In genomic region chr17:42561908-42562844, GRCh38 we compare ENCODE assay signal across 1 cellular context.
TF ChIP-seq lines count a peak whose summit lies in the region.

TSS of gene COASY (plus strand) at chr17:42562148. CDS start at chr17:42562623, 475 bp downstream.

TF ChIP-seq in GM12878, 131 proteins besides CTCF, POLR2A, EP300 and RAD21 (continued from another document and continues in another):
- TF ChIP-seq ELK1 (IDR thresholded peaks at IDR 0.05; ENCODE audit: low read depth, low read length): no peak
- TF ChIP-seq CREB1 (IDR thresholded peaks at IDR 0.05; ENCODE audit: low read depth): peak; percentile 69
- peak; percentile 70 for TF ChIP-seq MLLT1 (IDR thresholded peaks at IDR 0.05)
- no peak for TF ChIP-seq ZNF24 (IDR thresholded peaks at IDR 0.05)
- no peak for TF ChIP-seq HDGF (IDR thresholded peaks at IDR 0.05)
- TF ChIP-seq GATAD2B (conservative IDR thresholded peaks at IDR 0.05; ENCODE audit: low read depth): peak; percentile 51; the same call in 1 of the 2 replicates
- TF ChIP-seq POLR2AphosphoS2 (IDR thresholded peaks at IDR 0.05; ENCODE audit: low read depth, low read length): peak; percentile 85
- no peak; the same call in 1 of the 2 replicates for TF ChIP-seq SMARCA5 (IDR thresholded peaks at IDR 0.05)
- TF ChIP-seq, protein P1, sequence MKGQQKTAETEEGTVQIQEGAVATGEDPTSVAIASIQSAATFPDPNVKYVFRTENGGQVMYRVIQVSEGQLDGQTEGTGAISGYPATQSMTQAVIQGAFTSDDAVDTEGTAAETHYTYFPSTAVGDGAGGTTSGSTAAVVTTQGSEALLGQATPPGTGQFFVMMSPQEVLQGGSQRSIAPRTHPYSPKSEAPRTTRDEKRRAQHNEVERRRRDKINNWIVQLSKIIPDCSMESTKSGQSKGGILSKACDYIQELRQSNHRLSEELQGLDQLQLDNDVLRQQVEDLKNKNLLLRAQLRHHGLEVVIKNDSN (IDR thresholded peaks at IDR 0.05; ENCODE audit: borderline replicate concordance, extremely low read length, insufficient read depth, low read depth, low read length): no peak
- TF ChIP-seq MYB (IDR thresholded peaks at IDR 0.05; ENCODE audit: borderline replicate concordance, low read depth, low read length): 0 out of 2 replicates have a peak, but pooled peaks have one; percentile 57
- TF ChIP-seq CBX3 (IDR thresholded peaks at IDR 0.05; ENCODE audit: borderline replicate concordance, low read depth): no peak
- no peak for TF ChIP-seq KAT2A (conservative IDR thresholded peaks at IDR 0.05; ENCODE audit: control insufficient read depth, low read depth, low read length)
- no peak for TF ChIP-seq SREBF2 (IDR thresholded peaks at IDR 0.05; ENCODE audit: low read length)
- TF ChIP-seq TCF3 (IDR thresholded peaks at IDR 0.05; ENCODE audit: borderline replicate concordance, insufficient read depth, low read depth, low read length): no peak
- TF ChIP-seq ZZZ3 (IDR thresholded peaks at IDR 0.05; ENCODE audit: control insufficient read depth, insufficient read length, low read depth): no peak
- peak; percentile 63 for TF ChIP-seq CREM (IDR thresholded peaks at IDR 0.05; ENCODE audit: low read depth)
- peak; percentile 88 for TF ChIP-seq NR2C2 (IDR thresholded peaks at IDR 0.05; ENCODE audit: borderline replicate concordance, control insufficient read depth, insufficient read length, low read depth)
- TF ChIP-seq MXI1 (IDR thresholded peaks at IDR 0.05; ENCODE audit: low read depth, low read length): peak; percentile 80
- TF ChIP-seq TBL1XR1 (IDR thresholded peaks at IDR 0.05; ENCODE audit: low read depth, low read length): peak; percentile 85; the same call in 1 of the 2 replicates
- no peak for TF ChIP-seq CBX5 (IDR thresholded peaks at IDR 0.05; ENCODE audit: low read depth)
- TF ChIP-seq RELA (IDR thresholded peaks at IDR 0.05; ENCODE audit: borderline replicate concordance, partially characterized antibody): peak; percentile 21
- no peak for TF ChIP-seq HDAC2 (IDR thresholded peaks at IDR 0.05)
- no peak for TF ChIP-seq EZH2 (IDR thresholded peaks at IDR 0.05; ENCODE audit: borderline replicate concordance, control insufficient read depth, low read depth, low read length)
- peak; percentile 71 for TF ChIP-seq YY1 (IDR thresholded peaks at IDR 0.05; ENCODE audit: low read depth, low read length)
- TF ChIP-seq NBN (IDR thresholded peaks at IDR 0.05): peak; percentile 64; the same call in 1 of the 2 replicates
- peak; percentile 98 for TF ChIP-seq NR2C1 (IDR thresholded peaks at IDR 0.05)
- no peak for TF ChIP-seq JUNB (IDR thresholded peaks at IDR 0.05)
- TF ChIP-seq MEF2A (IDR thresholded peaks at IDR 0.05; ENCODE audit: insufficient read depth, low read depth, low read length): 0 out of 2 replicates have a peak, but pooled peaks have one; percentile 46
- TF ChIP-seq, protein P2, sequence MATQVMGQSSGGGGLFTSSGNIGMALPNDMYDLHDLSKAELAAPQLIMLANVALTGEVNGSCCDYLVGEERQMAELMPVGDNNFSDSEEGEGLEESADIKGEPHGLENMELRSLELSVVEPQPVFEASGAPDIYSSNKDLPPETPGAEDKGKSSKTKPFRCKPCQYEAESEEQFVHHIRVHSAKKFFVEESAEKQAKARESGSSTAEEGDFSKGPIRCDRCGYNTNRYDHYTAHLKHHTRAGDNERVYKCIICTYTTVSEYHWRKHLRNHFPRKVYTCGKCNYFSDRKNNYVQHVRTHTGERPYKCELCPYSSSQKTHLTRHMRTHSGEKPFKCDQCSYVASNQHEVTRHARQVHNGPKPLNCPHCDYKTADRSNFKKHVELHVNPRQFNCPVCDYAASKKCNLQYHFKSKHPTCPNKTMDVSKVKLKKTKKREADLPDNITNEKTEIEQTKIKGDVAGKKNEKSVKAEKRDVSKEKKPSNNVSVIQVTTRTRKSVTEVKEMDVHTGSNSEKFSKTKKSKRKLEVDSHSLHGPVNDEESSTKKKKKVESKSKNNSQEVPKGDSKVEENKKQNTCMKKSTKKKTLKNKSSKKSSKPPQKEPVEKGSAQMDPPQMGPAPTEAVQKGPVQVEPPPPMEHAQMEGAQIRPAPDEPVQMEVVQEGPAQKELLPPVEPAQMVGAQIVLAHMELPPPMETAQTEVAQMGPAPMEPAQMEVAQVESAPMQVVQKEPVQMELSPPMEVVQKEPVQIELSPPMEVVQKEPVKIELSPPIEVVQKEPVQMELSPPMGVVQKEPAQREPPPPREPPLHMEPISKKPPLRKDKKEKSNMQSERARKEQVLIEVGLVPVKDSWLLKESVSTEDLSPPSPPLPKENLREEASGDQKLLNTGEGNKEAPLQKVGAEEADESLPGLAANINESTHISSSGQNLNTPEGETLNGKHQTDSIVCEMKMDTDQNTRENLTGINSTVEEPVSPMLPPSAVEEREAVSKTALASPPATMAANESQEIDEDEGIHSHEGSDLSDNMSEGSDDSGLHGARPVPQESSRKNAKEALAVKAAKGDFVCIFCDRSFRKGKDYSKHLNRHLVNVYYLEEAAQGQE (IDR thresholded peaks at IDR 0.05; ENCODE audit: low read depth, low read length): no peak
- TF ChIP-seq CEBPB (IDR thresholded peaks at IDR 0.05; ENCODE audit: borderline replicate concordance in 1 of 2, low read depth in 2 of 2, low read length in 2 of 2): no peak
- TF ChIP-seq, protein P3, sequence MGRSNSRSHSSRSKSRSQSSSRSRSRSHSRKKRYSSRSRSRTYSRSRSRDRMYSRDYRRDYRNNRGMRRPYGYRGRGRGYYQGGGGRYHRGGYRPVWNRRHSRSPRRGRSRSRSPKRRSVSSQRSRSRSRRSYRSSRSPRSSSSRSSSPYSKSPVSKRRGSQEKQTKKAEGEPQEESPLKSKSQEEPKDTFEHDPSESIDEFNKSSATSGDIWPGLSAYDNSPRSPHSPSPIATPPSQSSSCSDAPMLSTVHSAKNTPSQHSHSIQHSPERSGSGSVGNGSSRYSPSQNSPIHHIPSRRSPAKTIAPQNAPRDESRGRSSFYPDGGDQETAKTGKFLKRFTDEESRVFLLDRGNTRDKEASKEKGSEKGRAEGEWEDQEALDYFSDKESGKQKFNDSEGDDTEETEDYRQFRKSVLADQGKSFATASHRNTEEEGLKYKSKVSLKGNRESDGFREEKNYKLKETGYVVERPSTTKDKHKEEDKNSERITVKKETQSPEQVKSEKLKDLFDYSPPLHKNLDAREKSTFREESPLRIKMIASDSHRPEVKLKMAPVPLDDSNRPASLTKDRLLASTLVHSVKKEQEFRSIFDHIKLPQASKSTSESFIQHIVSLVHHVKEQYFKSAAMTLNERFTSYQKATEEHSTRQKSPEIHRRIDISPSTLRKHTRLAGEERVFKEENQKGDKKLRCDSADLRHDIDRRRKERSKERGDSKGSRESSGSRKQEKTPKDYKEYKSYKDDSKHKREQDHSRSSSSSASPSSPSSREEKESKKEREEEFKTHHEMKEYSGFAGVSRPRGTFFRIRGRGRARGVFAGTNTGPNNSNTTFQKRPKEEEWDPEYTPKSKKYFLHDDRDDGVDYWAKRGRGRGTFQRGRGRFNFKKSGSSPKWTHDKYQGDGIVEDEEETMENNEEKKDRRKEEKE (IDR thresholded peaks at IDR 0.05): no peak
- TF ChIP-seq USF2 (IDR thresholded peaks at IDR 0.05; ENCODE audit: borderline replicate concordance, low read depth, low read length): no peak
- no peak for TF ChIP-seq IRF3 (IDR thresholded peaks at IDR 0.05)
- TF ChIP-seq, protein P4, sequence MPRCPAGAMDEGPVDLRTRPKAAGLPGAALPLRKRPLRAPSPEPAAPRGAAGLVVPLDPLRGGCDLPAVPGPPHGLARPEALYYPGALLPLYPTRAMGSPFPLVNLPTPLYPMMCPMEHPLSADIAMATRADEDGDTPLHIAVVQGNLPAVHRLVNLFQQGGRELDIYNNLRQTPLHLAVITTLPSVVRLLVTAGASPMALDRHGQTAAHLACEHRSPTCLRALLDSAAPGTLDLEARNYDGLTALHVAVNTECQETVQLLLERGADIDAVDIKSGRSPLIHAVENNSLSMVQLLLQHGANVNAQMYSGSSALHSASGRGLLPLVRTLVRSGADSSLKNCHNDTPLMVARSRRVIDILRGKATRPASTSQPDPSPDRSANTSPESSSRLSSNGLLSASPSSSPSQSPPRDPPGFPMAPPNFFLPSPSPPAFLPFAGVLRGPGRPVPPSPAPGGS (IDR thresholded peaks at IDR 0.05; ENCODE audit: borderline replicate concordance, insufficient read depth, low read depth, low read length, poor library complexity, severe bottlenecking): peak; percentile 25
- peak; percentile 73; the same call in 1 of the 2 replicates for TF ChIP-seq TARDBP (IDR thresholded peaks at IDR 0.05; ENCODE audit: borderline replicate concordance)
- no peak; the same call in 1 of the 2 replicates for TF ChIP-seq ATF2 (IDR thresholded peaks at IDR 0.05; ENCODE audit: low read length)
- peak; percentile 77 to 85 for TF ChIP-seq IKZF2 (IDR thresholded peaks at IDR 0.05)
- peak; percentile 52; the same call in 1 of the 2 replicates for TF ChIP-seq NFIC (IDR thresholded peaks at IDR 0.05; ENCODE audit: low read depth, low read length)
- peak; percentile 100 for TF ChIP-seq CHD2 (IDR thresholded peaks at IDR 0.05; ENCODE audit: borderline replicate concordance, low read depth, low read length)
- no peak for TF ChIP-seq RAD51 (IDR thresholded peaks at IDR 0.05)
- TF ChIP-seq, protein P5, sequence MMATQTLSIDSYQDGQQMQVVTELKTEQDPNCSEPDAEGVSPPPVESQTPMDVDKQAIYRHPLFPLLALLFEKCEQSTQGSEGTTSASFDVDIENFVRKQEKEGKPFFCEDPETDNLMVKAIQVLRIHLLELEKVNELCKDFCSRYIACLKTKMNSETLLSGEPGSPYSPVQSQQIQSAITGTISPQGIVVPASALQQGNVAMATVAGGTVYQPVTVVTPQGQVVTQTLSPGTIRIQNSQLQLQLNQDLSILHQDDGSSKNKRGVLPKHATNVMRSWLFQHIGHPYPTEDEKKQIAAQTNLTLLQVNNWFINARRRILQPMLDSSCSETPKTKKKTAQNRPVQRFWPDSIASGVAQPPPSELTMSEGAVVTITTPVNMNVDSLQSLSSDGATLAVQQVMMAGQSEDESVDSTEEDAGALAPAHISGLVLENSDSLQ (IDR thresholded peaks at IDR 0.05): peak; percentile 46; the same call in 1 of the 2 replicates
- no peak for TF ChIP-seq MYC (IDR thresholded peaks at IDR 0.05; ENCODE audit: insufficient read depth, insufficient read length, insufficient replicate concordance, low read length, severe bottlenecking)
- TF ChIP-seq ZNF384 (IDR thresholded peaks at IDR 0.05; ENCODE audit: borderline replicate concordance, low read depth, low read length): no peak
- TF ChIP-seq FOXM1 (IDR thresholded peaks at IDR 0.05; ENCODE audit: low read depth, low read length): no peak
- peak; percentile 63 for TF ChIP-seq DPF2 (IDR thresholded peaks at IDR 0.05)
- TF ChIP-seq IRF4 (IDR thresholded peaks at IDR 0.05; ENCODE audit: low read depth, low read length): peak; percentile 73; the same call in 1 of the 2 replicates
- TF ChIP-seq SMAD5 (IDR thresholded peaks at IDR 0.05; ENCODE audit: low read depth): peak; percentile 69
- TF ChIP-seq, protein P6, sequence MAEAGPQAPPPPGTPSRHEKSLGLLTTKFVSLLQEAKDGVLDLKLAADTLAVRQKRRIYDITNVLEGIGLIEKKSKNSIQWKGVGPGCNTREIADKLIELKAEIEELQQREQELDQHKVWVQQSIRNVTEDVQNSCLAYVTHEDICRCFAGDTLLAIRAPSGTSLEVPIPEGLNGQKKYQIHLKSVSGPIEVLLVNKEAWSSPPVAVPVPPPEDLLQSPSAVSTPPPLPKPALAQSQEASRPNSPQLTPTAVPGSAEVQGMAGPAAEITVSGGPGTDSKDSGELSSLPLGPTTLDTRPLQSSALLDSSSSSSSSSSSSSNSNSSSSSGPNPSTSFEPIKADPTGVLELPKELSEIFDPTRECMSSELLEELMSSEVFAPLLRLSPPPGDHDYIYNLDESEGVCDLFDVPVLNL (IDR thresholded peaks at IDR 0.05; ENCODE audit: low read depth, low read length): no peak
- no peak for TF ChIP-seq CHD4 (IDR thresholded peaks at IDR 0.05)
- no peak for TF ChIP-seq ASH2L (IDR thresholded peaks at IDR 0.05; ENCODE audit: borderline replicate concordance, low read depth)
